9 cellular contexts compared by ENCODE assay signal in genomic region chr2:45935791-45936622, GRCh38.
DNase-seq lines count a peak whose midpoint lies in the region; ATAC-seq and TF ChIP-seq lines count a peak whose summit lies in the region.
"Had no signal": no experiment of that assay in that cellular context is flagged by ENCODE, and none has a peak within 500 bp of the region (broad histone marks: within the 10 kb centered on the region; RNA-seq: fewer than 3 reads in every experiment).

No MANE protein-coding gene starts in this region.

- no peaks in the 10 kb centered on the region for H3K9me3 Mint-ChIP-seq in activated CD4-positive, alpha-beta memory T cell treated with anti-CD3 and anti-CD28 coated beads, Interleukin-2, amount 10 ng/mL, durations not matched to agents 7 days and 5 days
- H3K9me3 Mint-ChIP-seq: dendritic cell treated with granulocyte-macrophage colony-stimulating factor and Interleukin-4, amounts not matched to agents 40 ng/mL and 50 ng/mL, for 4 days had no signal

- no peaks in the 10 kb centered on the region for H3K27me3 Mint-ChIP-seq in activated CD4-positive, alpha-beta memory T cell treated with anti-CD3 and anti-CD28 coated beads, Interleukin-2, amount 10 ng/mL, durations not matched to agents 7 days and 5 days

- no peak overlapping the region for H3K4me3 ChIP-seq in GM06990 (replicated peaks; ENCODE audit: low read depth, low read length)

- H3K27ac ChIP-seq in epithelial cell of prostate = peak overlapping the region; percentile 35

- no peak overlapping the region for H3K27ac Mint-ChIP-seq in activated CD4-positive, alpha-beta memory T cell treated with anti-CD3 and anti-CD28 coated beads, Interleukin-2, amount 10 ng/mL, durations not matched to agents 7 days and 5 days
- H3K27ac Mint-ChIP-seq: dendritic cell treated with granulocyte-macrophage colony-stimulating factor and Interleukin-4, amounts not matched to agents 40 ng/mL and 50 ng/mL, for 4 days had no signal

- DNase-seq in GM06990 (ENCODE audit: extremely low read depth, insufficient read length) (peak; percentile 35), NCI-H524 treated with DMSO at 0.1 percent for 48 hours (lab: John Stamatoyannopoulos, UW) (peak; percentile 85), epithelial cell of prostate (ENCODE audit: low read depth, low spot score) (peak; percentile 96), middle frontal gyrus (ENCODE audit: extremely low spot score, low spot score) (peak; percentile 55)
- peak; percentile 50 for DNase-seq in activated CD4-positive, alpha-beta memory T cell treated with anti-CD3 and anti-CD28 coated beads, Interleukin-2, amount 10 ng/mL, durations not matched to agents 7 days and 5 days
- peak; percentile 58 for DNase-seq in stimulated activated naive CD8-positive, alpha-beta T cell treated with anti-CD3 and anti-CD28 coated beads, Interleukin-15, Interleukin-2, amounts not matched to agents 100 U/mL and 50 U/mL, for 24 hours

- no peaks in the 10 kb centered on the region for H3K36me3 Mint-ChIP-seq in activated CD4-positive, alpha-beta memory T cell treated with anti-CD3 and anti-CD28 coated beads, Interleukin-2, amount 10 ng/mL, durations not matched to agents 7 days and 5 days (ENCODE audit: low read depth)

- CTCF ChIA-PET in activated CD4-positive, alpha-beta memory T cell treated with anti-CD3 and anti-CD28 coated beads, Interleukin-2, amount 10 ng/mL, durations not matched to agents 7 days and 5 days (lab: Charles Lee) = interaction anchor here (0.7 to 4.6 kb wide), 4 partner anchors 157 to 721 kb away, joined by 3 to 24 read pairs (median 4); partner anchors contain the start of gene PRKCE

- no peak overlapping the region for H3K4me3 Mint-ChIP-seq in activated CD4-positive, alpha-beta memory T cell treated with anti-CD3 and anti-CD28 coated beads, Interleukin-2, amount 10 ng/mL, durations not matched to agents 7 days and 5 days
- H3K4me3 Mint-ChIP-seq: dendritic cell treated with granulocyte-macrophage colony-stimulating factor and Interleukin-4, amounts not matched to agents 40 ng/mL and 50 ng/mL, for 4 days had no signal

- ATAC-seq in HG03521 (IDR thresholded peaks at IDR 0.05; ENCODE audit: unreplicated experiment) = peak; percentile 62
- peak; percentile 80 for ATAC-seq in stimulated activated naive CD8-positive, alpha-beta T cell treated with anti-CD3 and anti-CD28 coated beads, Interleukin-15, Interleukin-2, amounts not matched to agents 100 U/mL and 50 U/mL, for 24 hours
- no peak for ATAC-seq in GM18873 (IDR thresholded peaks at IDR 0.05; ENCODE audit: low FRiP score, unreplicated experiment)

- no peaks in the 10 kb centered on the region for H3K27me3 ChIP-seq in GM06990 (replicated peaks; ENCODE audit: control insufficient read depth, insufficient read depth, low read length)

- peak; percentile 61 for TF ChIP-seq CTCF in GM06990 (IDR thresholded peaks at IDR 0.05; ENCODE audit: insufficient read depth, low read length, poor library complexity, severe bottlenecking)

- POLR2A ChIA-PET in activated CD4-positive, alpha-beta memory T cell treated with anti-CD3 and anti-CD28 coated beads, Interleukin-2, amount 10 ng/mL, durations not matched to agents 7 days and 5 days (lab: Charles Lee) = no interaction called here

- H3K36me3 ChIP-seq in GM06990 (ENCODE audit: control insufficient read depth, insufficient read depth, low read length) = no peaks in the 10 kb centered on the region

- peaks cover 5% of the 10 kb centered on the region for H3K4me1 Mint-ChIP-seq in activated CD4-positive, alpha-beta memory T cell treated with anti-CD3 and anti-CD28 coated beads, Interleukin-2, amount 10 ng/mL, durations not matched to agents 7 days and 5 days

Comparison
In these comparisons a context has a peak if more than half of its experiments do, and no peak if none do; other contexts are left out.
1. DNase-seq: peak in every context shown above with its lines; median percentile 96 in epithelial cell of prostate; 85 in NCI-H524 treated with DMSO at 0.1 percent for 48 hours; 58 in stimulated activated naive CD8-positive, alpha-beta T cell treated with anti-CD3 and anti-CD28 coated beads, Interleukin-15, Interleukin-2, amounts not matched to agents 100 U/mL and 50 U/mL, for 24 hours; 55 in middle frontal gyrus; 50 in activated CD4-positive, alpha-beta memory T cell treated with anti-CD3 and anti-CD28 coated beads, Interleukin-2, amount 10 ng/mL, durations not matched to agents 7 days and 5 days; 35 in GM06990.